ENCODE assay signal across 29 cellular contexts in the genomic region with DNA sequence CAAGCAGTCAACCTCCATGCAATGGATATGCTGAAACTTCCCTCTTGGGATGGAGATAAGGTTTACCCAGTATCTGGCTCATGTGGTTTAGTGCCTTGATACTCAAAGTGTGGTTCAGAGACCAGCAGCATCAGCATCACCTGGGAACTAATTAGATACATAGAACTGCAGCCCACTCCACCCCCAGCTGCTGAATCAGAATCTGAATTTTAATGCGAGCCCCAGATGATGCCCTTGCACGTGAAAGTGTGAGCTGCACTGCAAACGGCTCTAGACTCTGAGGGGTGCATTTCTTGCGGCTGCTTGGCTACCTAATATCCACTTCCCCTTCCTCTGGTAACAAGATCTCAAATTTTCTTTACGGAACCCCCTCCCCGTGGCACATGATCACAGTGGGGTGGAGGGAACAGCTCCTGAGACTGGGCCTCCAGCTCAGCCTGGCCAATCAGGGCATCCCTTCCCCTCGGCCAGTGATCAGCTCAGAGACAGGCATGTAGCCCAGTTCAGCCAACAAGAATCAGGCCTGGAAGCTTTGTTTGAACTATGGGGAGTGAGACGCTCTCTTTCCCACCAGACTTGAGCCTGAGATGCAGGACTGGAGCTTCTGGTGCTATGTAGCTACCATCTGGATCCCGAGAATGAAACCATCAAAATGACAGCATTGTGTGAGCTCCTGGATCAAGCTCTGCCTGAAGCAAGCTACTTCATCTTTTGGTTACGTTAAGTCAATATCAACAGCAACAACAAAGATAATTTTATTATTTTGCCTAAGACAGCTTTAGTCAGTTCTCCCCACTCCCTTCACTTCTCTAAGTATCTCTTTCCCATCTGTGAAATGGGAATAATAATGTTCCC. TPM values are rescaled to one million over a fixed set of nuclear protein-coding genes. Genes with fewer than 3 reads are reported as not detected.
"Had no signal": no experiment of that assay in that cellular context is flagged by ENCODE, and none has a peak within 500 bp of the region (broad histone marks: within the 10 kb centered on the region; RNA-seq: fewer than 3 reads in every experiment).

No MANE protein-coding gene starts in this region.

- H3K9me3 Mint-ChIP-seq: naive thymus-derived CD8-positive, alpha-beta T cell; stimulated activated naive B cell treated with anti-CD40 and anti-IgM and Interleukin-4, amounts not matched to agents 10 μg/mL and 1 μg/mL and 100 μg/mL, for 72 hours had no signal

- H3K27ac Mint-ChIP-seq: naive thymus-derived CD8-positive, alpha-beta T cell; stimulated activated naive B cell treated with anti-CD40 and anti-IgM and Interleukin-4, amounts not matched to agents 10 μg/mL and 1 μg/mL and 100 μg/mL, for 72 hours had no signal

- H3K4me1 ChIP-seq: pancreas, prostate gland, stomach, thyroid gland, transverse colon, vagina had no signal

- H3K4me1 Mint-ChIP-seq: naive thymus-derived CD8-positive, alpha-beta T cell; stimulated activated naive B cell treated with anti-CD40 and anti-IgM and Interleukin-4, amounts not matched to agents 10 μg/mL and 1 μg/mL and 100 μg/mL, for 72 hours had no signal

- H3K36me3 Mint-ChIP-seq: naive thymus-derived CD8-positive, alpha-beta T cell; stimulated activated naive B cell treated with anti-CD40 and anti-IgM and Interleukin-4, amounts not matched to agents 10 μg/mL and 1 μg/mL and 100 μg/mL, for 72 hours had no signal

- H3K27me3 ChIP-seq: hepatocyte, left lung, pancreas, right atrium auricular region, testis, thyroid gland, upper lobe of left lung, vagina had no signal

- H3K4me3 ChIP-seq: hepatocyte, left lung, lower lobe of right lung, pancreas, prostate gland, right atrium auricular region, skin epidermis, stomach, testis, thyroid gland, transverse colon, upper lobe of left lung, vagina had no signal

- DNase-seq: kidney glomerular epithelial cell; left cardiac atrium; left lung; lower lobe of right lung; mammary epithelial cell; mesenchymal stem cell; naive thymus-derived CD8-positive, alpha-beta T cell; pancreas; stimulated activated CD4-positive, alpha-beta T cell treated with anti-CD3 and anti-CD28 coated beads, Interleukin-12 subunit alpha, Interleukin-12 subunit beta, amount 100 ng/mL, for 4 hours; stimulated activated CD4-positive, alpha-beta T cell treated with anti-CD3 and anti-CD28 coated beads, Interleukin-15, amount 100 ng/mL, for 24 hours; stimulated activated CD4-positive, alpha-beta T cell treated with anti-CD3 and anti-CD28 coated beads, Interleukin-2, amount 100 ng/mL, for 24 hours; stimulated activated CD4-positive, alpha-beta T cell treated with anti-CD3 and anti-CD28 coated beads, Interleukin-4, amount 100 ng/mL, for 1 hour; stimulated activated naive B cell treated with anti-CD40 and anti-IgM and Interleukin-4, amounts not matched to agents 10 μg/mL and 1 μg/mL and 100 μg/mL, for 72 hours; stimulated activated naive CD8-positive, alpha-beta T cell treated with anti-CD3 and anti-CD28 coated beads, Interleukin-15, Interleukin-2, amounts not matched to agents 100 U/mL and 50 U/mL, for 24 hours; stomach; testis; thyroid gland; transverse colon; upper lobe of left lung had no signal

- H3K9me3 ChIP-seq: left lung, lower lobe of right lung, pancreas, prostate gland, right atrium auricular region, stomach, testis, thyroid gland, transverse colon, upper lobe of left lung, vagina had no signal

- H3K4me3 Mint-ChIP-seq: naive thymus-derived CD8-positive, alpha-beta T cell; stimulated activated naive B cell treated with anti-CD40 and anti-IgM and Interleukin-4, amounts not matched to agents 10 μg/mL and 1 μg/mL and 100 μg/mL, for 72 hours had no signal

- ATAC-seq: left cardiac atrium; left lung; lower lobe of right lung; naive thymus-derived CD8-positive, alpha-beta T cell; pancreas; sciatic nerve; stimulated activated naive B cell treated with anti-CD40 and anti-IgM and Interleukin-4, amounts not matched to agents 10 μg/mL and 1 μg/mL and 100 μg/mL, for 72 hours; stimulated activated naive CD8-positive, alpha-beta T cell treated with anti-CD3 and anti-CD28 coated beads, Interleukin-15, Interleukin-2, amounts not matched to agents 100 U/mL and 50 U/mL, for 24 hours had no signal

- H3K36me3 ChIP-seq: left lung, lower lobe of right lung, pancreas, prostate gland, right atrium auricular region, stomach, thyroid gland, transverse colon, upper lobe of left lung, vagina had no signal

- H3K27ac ChIP-seq: hepatocyte, left lung, lower lobe of right lung, pancreas, prostate gland, right atrium auricular region, skin epidermis, stomach, testis, thyroid gland, transverse colon, upper lobe of left lung, vagina had no signal

RNA-seq across cellular contexts. Expression of gene KCNK15, which starts 12.8 kb away (rescaled TPM):
- total RNA-seq: naive thymus-derived CD8-positive, alpha-beta T cell had no signal
- polyA plus RNA-seq: keratinocyte; naive thymus-derived CD8-positive, alpha-beta T cell; neural cell had no signal

RNA-seq across cellular contexts. Expression of gene CCN5, which starts 43.3 kb away (rescaled TPM):
- total RNA-seq: naive thymus-derived CD8-positive, alpha-beta T cell; urinary bladder had no signal
- polyA plus RNA-seq: keratinocyte; mammary epithelial cell; naive thymus-derived CD8-positive, alpha-beta T cell; neural cell had no signal

RNA-seq across cellular contexts. Expression of gene RIMS4, which starts 51.9 kb away (rescaled TPM):
- total RNA-seq: liver; naive thymus-derived CD8-positive, alpha-beta T cell had no signal
- polyA plus RNA-seq: keratinocyte; liver; mammary epithelial cell; naive thymus-derived CD8-positive, alpha-beta T cell had no signal
